8 cellular contexts compared by ENCODE assay signal in genomic region chr3:122679467-122680291, GRCh38. TPM values are rescaled to one million over a fixed set of nuclear protein-coding genes. Genes with fewer than 3 reads are reported as not detected.
DNase-seq lines count a peak whose midpoint lies in the region; ATAC-seq, FAIRE-seq and TF ChIP-seq lines count a peak whose summit lies in the region.

No MANE protein-coding gene starts in this region.

- no peaks in the 10 kb centered on the region for H3K27me3 ChIP-seq in prostate gland (replicated peaks; ENCODE audit: insufficient read depth)

- 31% methylated on average over 18 of the region's 18 CpGs for WGBS in prostate gland

- no peaks in the 10 kb centered on the region for H3K9me3 Mint-ChIP-seq in activated T-helper 17 cell treated with anti-CD3 and anti-CD28 coated beads, Interleukin-2, amount 50 U/mL, for 72 hours
- H3K9me3 Mint-ChIP-seq in glutamatergic neuron (ENCODE audit: unreplicated experiment): peaks cover 2% of the 10 kb centered on the region

- TF ChIP-seq CTCF in glutamatergic neuron (IDR thresholded peaks at IDR 0.05; ENCODE audit: partially characterized antibody, unreplicated experiment) (peak; percentile 6), prostate gland (IDR thresholded peaks at IDR 0.05) (no peak), D721Med (IDR thresholded peaks at IDR 0.05; ENCODE audit: insufficient read depth, missing control alignments) (no peak)

- no peaks in the 10 kb centered on the region for H3K27me3 Mint-ChIP-seq in activated T-helper 17 cell treated with anti-CD3 and anti-CD28 coated beads, Interleukin-2, amount 50 U/mL, for 72 hours
- H3K27me3 Mint-ChIP-seq in glutamatergic neuron (ENCODE audit: unreplicated experiment): peaks cover 22% of the 10 kb centered on the region

- no peaks in the 10 kb centered on the region for H3K36me3 ChIP-seq in prostate gland

- no peaks in the 10 kb centered on the region for H3K9me3 ChIP-seq in prostate gland

- peak; percentile 20 for ATAC-seq in GM21576 (IDR thresholded peaks at IDR 0.05; ENCODE audit: unreplicated experiment)
- ATAC-seq in activated T-helper 17 cell treated with anti-CD3 and anti-CD28 coated beads, Interleukin-2, amount 50 U/mL, for 72 hours (replicated peaks): peak; percentile 27

- DNase-seq in DMS79 (lab: John Stamatoyannopoulos, UW) (peak; percentile 46), NCI-H1105 (lab: John Stamatoyannopoulos, UW) (peak; percentile 45), glutamatergic neuron (no peak), prostate gland (ENCODE audit: low spot score) (no peak), NCI-H82 treated with DMSO at 0.1 percent for 48 hours (lab: John Stamatoyannopoulos, UW; ENCODE audit: unreplicated experiment) (no peak), D721Med (ENCODE audit: insufficient read length, low spot score) (no peak)

- H3K27ac Mint-ChIP-seq in activated T-helper 17 cell treated with anti-CD3 and anti-CD28 coated beads, Interleukin-2, amount 50 U/mL, for 72 hours: peak overlapping the region; percentile 97
- no peak overlapping the region for H3K27ac Mint-ChIP-seq in glutamatergic neuron (ENCODE audit: unreplicated experiment)

- no peaks in the 10 kb centered on the region for H3K4me1 ChIP-seq in prostate gland (replicated peaks)

- peaks cover 22% of the 10 kb centered on the region for H3K36me3 Mint-ChIP-seq in activated T-helper 17 cell treated with anti-CD3 and anti-CD28 coated beads, Interleukin-2, amount 50 U/mL, for 72 hours (ENCODE audit: low read depth)
- H3K36me3 Mint-ChIP-seq in glutamatergic neuron (ENCODE audit: unreplicated experiment): no peaks in the 10 kb centered on the region

- no peak for FAIRE-seq in D721Med (lab: Jason Lieb, UNC)

- H3K27ac ChIP-seq in prostate gland: peak overlapping the region; percentile 96

- TF ChIP-seq POLR2A in prostate gland (IDR thresholded peaks at IDR 0.05): no peak

- H3K4me3 ChIP-seq in prostate gland: peak overlapping the region; percentile 73 to 83

- intact Hi-C loops in prostate gland (cut with DNase I): loop anchor here (2.0 to 5.0 kb wide), 4 partner anchors 119 to 1132 kb away; partner anchors contain the start of gene POLQ

- peaks cover 42% of the 10 kb centered on the region for H3K4me1 Mint-ChIP-seq in activated T-helper 17 cell treated with anti-CD3 and anti-CD28 coated beads, Interleukin-2, amount 50 U/mL, for 72 hours
- H3K4me1 Mint-ChIP-seq in glutamatergic neuron (ENCODE audit: low read depth, unreplicated experiment): peaks cover 4% of the 10 kb centered on the region

- peak overlapping the region; percentile 96 for H3K4me3 Mint-ChIP-seq in activated T-helper 17 cell treated with anti-CD3 and anti-CD28 coated beads, Interleukin-2, amount 50 U/mL, for 72 hours
- peak overlapping the region; percentile 60 for H3K4me3 Mint-ChIP-seq in glutamatergic neuron (ENCODE audit: unreplicated experiment)

RNA-seq across cellular contexts. Expression of gene PARP14, which starts 1.0 kb away (rescaled TPM):
- total RNA-seq in activated T-helper 17 cell treated with anti-CD3 and anti-CD28 coated beads, Interleukin-2, amount 50 U/mL, for 72 hours: 10 to 100 TPM; 51.5 to 55.9 TPM
- total RNA-seq in glutamatergic neuron (ENCODE audit: unreplicated experiment) (0.05 TPM), prostate gland (10 to 100 TPM; 28.1 to 43.3 TPM)

Comparison
In these comparisons a context has a peak if more than half of its experiments do, and no peak if none do; other contexts are left out.
1. DNase-seq: peak in DMS79 (single experiment) and NCI-H1105 (single experiment); none in glutamatergic neuron (single experiment), prostate gland (single experiment), NCI-H82 treated with DMSO at 0.1 percent for 48 hours (single experiment) and D721Med (single experiment).
2. RNA of gene PARP14, which starts 1.0 kb away (total RNA-seq): 51.5 to 55.9 TPM in activated T-helper 17 cell treated with anti-CD3 and anti-CD28 coated beads, Interleukin-2, amount 50 U/mL, for 72 hours and 28.1 to 43.3 TPM in prostate gland; 0.05 TPM in glutamatergic neuron (single experiment); every median in the first group is over 10 times any median in the second.